Comparison of ENCODE assay signal across 8 cellular contexts in genomic region chr4:148445071-148445902, GRCh38. TPM values are rescaled to one million over a fixed set of nuclear protein-coding genes. Genes with fewer than 3 reads are reported as not detected.
A peak's percentile ranks its signal among the peaks of the same experiment; 100 is the strongest.
DNase-seq lines count a peak whose midpoint lies in the region; ATAC-seq and TF ChIP-seq lines count a peak whose summit lies in the region.

No MANE protein-coding gene starts in this region.

- H3K36me3 ChIP-seq in SJCRH30, result no peaks in the 10 kb centered on the region
- H3K36me3 ChIP-seq in adipocyte (ENCODE audit: control insufficient read depth, insufficient read depth, low read length, severe bottlenecking), result no peaks in the 10 kb centered on the region
- no peaks in the 10 kb centered on the region for H3K36me3 ChIP-seq in rectal smooth muscle tissue (ENCODE audit: control insufficient read depth, insufficient read depth, low read length)
- no peaks in the 10 kb centered on the region for H3K36me3 ChIP-seq in aorta (ENCODE audit: control insufficient read depth in 1 of 2, insufficient read depth in 2 of 2, low read length in 1 of 2)

- peak overlapping the region; percentile 39 for H3K9ac ChIP-seq in adipocyte (ENCODE audit: low read length)
- peak overlapping the region; percentile 63 for H3K9ac ChIP-seq in rectal smooth muscle tissue (ENCODE audit: low read length)

- H3K4me3 ChIP-seq in SJCRH30, result peak overlapping the region; percentile 62
- peak overlapping the region; percentile 99 for H3K4me3 ChIP-seq in adipocyte (ENCODE audit: low read length)
- H3K4me3 ChIP-seq in rectal smooth muscle tissue (ENCODE audit: low read length), result peak overlapping the region; percentile 78
- H3K4me3 ChIP-seq in aorta (ENCODE audit: low read length in 2 of 2), result peak overlapping the region; percentile 50 to 71

- H3K9me3 ChIP-seq in SJCRH30 (replicated peaks), result no peaks in the 10 kb centered on the region
- H3K9me3 ChIP-seq in adipocyte (ENCODE audit: control insufficient read depth, low read length), result no peaks in the 10 kb centered on the region
- no peaks in the 10 kb centered on the region for H3K9me3 ChIP-seq in aorta (ENCODE audit: control insufficient read depth, low read length)

- no peaks in the 10 kb centered on the region for H3K4me1 ChIP-seq in SJCRH30
- peaks cover 14% of the 10 kb centered on the region for H3K4me1 ChIP-seq in adipocyte (ENCODE audit: control insufficient read depth, insufficient read depth, low read length)
- no peaks in the 10 kb centered on the region for H3K4me1 ChIP-seq in rectal smooth muscle tissue (ENCODE audit: control insufficient read depth, insufficient read depth, low read length)
- H3K4me1 ChIP-seq in aorta (ENCODE audit: control insufficient read depth in 1 of 2, insufficient read depth in 2 of 2, low read length in 2 of 2), result no peaks in the 10 kb centered on the region

- no peak for TF ChIP-seq CTCF in 22Rv1 (IDR thresholded peaks at IDR 0.05)

- ATAC-seq in GM19025 (IDR thresholded peaks at IDR 0.05; ENCODE audit: low read depth, unreplicated experiment), result peak; percentile 9
- ATAC-seq in aorta (ENCODE audit: low FRiP score), result no peak
- ATAC-seq in HG03521 (IDR thresholded peaks at IDR 0.05; ENCODE audit: unreplicated experiment), result no peak

- intact Hi-C loops in aorta (cut with DNase I), result no loop called here

- peak; percentile 27 to 37 for DNase-seq in SJCRH30
- DNase-seq in adipocyte (ENCODE audit: low read depth), result peak; percentile 43
- peak; percentile 51 for DNase-seq in hepatic stellate cell (ENCODE audit: low spot score)
- DNase-seq in aorta, result peak; percentile 77 to 90

- 0 to 1% methylated on average over 39 to 103 of the region's 103 CpGs for WGBS in aorta, 2 donors

- H3K27ac ChIP-seq in 22Rv1 (peak overlapping the region; percentile 74), SJCRH30 (no peak overlapping the region), rectal smooth muscle tissue (ENCODE audit: low read depth, low read length) (peak overlapping the region; percentile 61), aorta (ENCODE audit: low read depth in 1 of 2, low read length in 2 of 2) (no peak overlapping the region)

- H3K27me3 ChIP-seq in SJCRH30 (0 out of 2 replicates have a peak, but pooled peaks cover 10% of the 10 kb centered on the region), adipocyte (replicated peaks; ENCODE audit: control insufficient read depth, insufficient read depth, low read length) (no peaks in the 10 kb centered on the region), rectal smooth muscle tissue (ENCODE audit: control insufficient read depth, insufficient read depth, low read length) (no peaks in the 10 kb centered on the region), aorta (ENCODE audit: control insufficient read depth in 1 of 2, insufficient read depth in 2 of 2, low read length in 1 of 2) (no peaks in the 10 kb centered on the region)

RNA-seq across cellular contexts. Expression of gene NR3C2, which starts 3.1 kb away (rescaled TPM):
- 0.28 and 0.63 TPM in 2 replicates for total RNA-seq in SJCRH30 (2014; rRNA removed; shearing (Covaris generic))
- 10 to 100 TPM in 1 of 2 donors, 1 to 10 TPM in 1; 9.9 to 22.9 TPM for total RNA-seq in aorta
- polyA plus RNA-seq in aorta, result 1 to 10 TPM; 3.4 to 3.9 TPM

Comparison
In these comparisons a context has a peak if more than half of its experiments do, and no peak if none do; other contexts are left out.
1. H3K27ac ChIP-seq: peak in 22Rv1 (single experiment) and rectal smooth muscle tissue (single experiment); none in SJCRH30 (single experiment) and aorta (0 of 2).
2. DNase-seq: peak in every context shown above with its lines; median percentile 84 in aorta; 51 in hepatic stellate cell; 43 in adipocyte; 32 in SJCRH30.
3. Peak in every context shown above with its lines, with median percentiles within 50 percentile points of each other: H3K4me3 ChIP-seq.